8 cellular contexts compared by ENCODE assay signal in the genomic region with DNA sequence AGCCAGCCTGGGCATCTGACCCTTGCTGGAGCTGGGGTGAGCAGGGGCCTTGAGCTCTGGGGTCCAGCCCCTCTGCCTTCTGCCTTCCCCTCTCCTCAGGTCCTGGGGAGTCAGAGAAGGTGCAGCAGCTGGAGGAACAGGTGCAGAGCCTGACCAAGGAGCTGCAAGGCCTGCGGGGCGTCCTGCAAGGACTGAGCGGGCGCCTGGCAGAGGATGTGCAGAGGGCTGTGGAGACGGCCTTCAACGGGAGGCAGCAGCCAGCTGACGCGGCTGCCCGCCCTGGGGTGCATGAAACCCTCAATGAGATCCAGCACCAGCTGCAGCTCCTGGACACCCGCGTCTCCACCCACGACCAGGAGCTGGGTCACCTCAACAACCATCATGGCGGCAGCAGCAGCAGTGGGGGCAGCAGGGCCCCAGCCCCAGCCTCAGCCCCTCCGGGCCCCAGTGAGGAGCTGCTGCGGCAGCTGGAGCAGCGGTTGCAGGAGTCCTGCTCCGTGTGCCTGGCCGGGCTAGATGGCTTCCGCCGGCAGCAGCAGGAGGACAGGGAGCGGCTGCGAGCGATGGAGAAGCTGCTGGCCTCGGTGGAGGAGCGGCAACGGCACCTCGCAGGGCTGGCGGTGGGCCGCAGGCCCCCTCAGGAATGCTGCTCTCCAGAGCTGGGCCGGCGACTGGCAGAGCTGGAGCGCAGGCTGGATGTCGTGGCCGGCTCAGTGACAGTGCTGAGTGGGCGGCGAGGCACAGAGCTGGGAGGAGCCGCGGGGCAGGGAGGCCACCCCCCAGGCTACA. TPM values are rescaled to one million over a fixed set of nuclear protein-coding genes. Genes with fewer than 3 reads are reported as not detected.
DNase-seq lines count a peak whose midpoint lies in the region; ATAC-seq and TF ChIP-seq lines count a peak whose summit lies in the region.

No MANE protein-coding gene starts in this region.

- no peaks in the 10 kb centered on the region for H3K9me3 Mint-ChIP-seq in activated T-cell treated with anti-CD3 and anti-CD28 coated beads, Interleukin-2, amount 50 U/mL, for 72 hours

- no peaks in the 10 kb centered on the region for H3K36me3 Mint-ChIP-seq in activated T-cell treated with anti-CD3 and anti-CD28 coated beads, Interleukin-2, amount 50 U/mL, for 72 hours (ENCODE audit: insufficient read depth in 2 of 2)

- H3K4me2 ChIP-seq in SU-DHL-6 (ENCODE audit: low read depth, low read length, poor library complexity, severe bottlenecking) = peak overlapping the region; percentile 52

- TF ChIP-seq CTCF in SU-DHL-6 (IDR thresholded peaks at IDR 0.05; ENCODE audit: insufficient read depth, low read length, poor library complexity, severe bottlenecking) (no peak), left lung (IDR thresholded peaks at IDR 0.05) (no peak)

- intact Hi-C loops in left lung (cut with DNase I) = loop anchor here in 1 of 2 donors (10.0 kb wide), 2 partner anchors 47 to 117 kb away; a partner anchor contains a TSS

- H3K4me1 Mint-ChIP-seq in activated T-cell treated with anti-CD3 and anti-CD28 coated beads, Interleukin-2, amount 50 U/mL, for 72 hours (ENCODE audit: low read depth) = peaks cover 48% of the 10 kb centered on the region

- H4K20me1 ChIP-seq in SU-DHL-6 (ENCODE audit: low read depth, low read length) = no peaks in the 10 kb centered on the region

- H3K27ac Mint-ChIP-seq in activated T-cell treated with anti-CD3 and anti-CD28 coated beads, Interleukin-2, amount 50 U/mL, for 72 hours = peak overlapping the region; percentile 88

- H2AFZ ChIP-seq in SU-DHL-6 (ENCODE audit: low read depth, low read length, severe bottlenecking) = no peak overlapping the region

- H3K27me3 ChIP-seq in SU-DHL-6 (ENCODE audit: low read length) = no peaks in the 10 kb centered on the region
- H3K27me3 ChIP-seq in left lung = peaks cover 0 to 13% of the 10 kb centered on the region in 2 donors
- H3K27me3 ChIP-seq in thymus (ENCODE audit: control insufficient read depth, insufficient read depth) = no peaks in the 10 kb centered on the region

- ATAC-seq in activated T-cell treated with anti-CD3 and anti-CD28 coated beads, Interleukin-2, amount 50 U/mL, for 72 hours (replicated peaks in 1 of 2) = no peak
- ATAC-seq in left lung = no peak

- H3K9me3 ChIP-seq in SU-DHL-6 (ENCODE audit: insufficient read depth, low read length) (no peaks in the 10 kb centered on the region), left lung (no peaks in the 10 kb centered on the region), thymus (ENCODE audit: control insufficient read depth) (no peaks in the 10 kb centered on the region)

- H3K4me3 ChIP-seq in SU-DHL-6 (ENCODE audit: insufficient read depth, low read length, poor library complexity, severe bottlenecking) (no peak overlapping the region), left lung (peak overlapping the region in 1 of 2 donors; percentile 11), thymus (ENCODE audit: low read length) (no peak overlapping the region)

- H3K36me3 ChIP-seq in SU-DHL-6 (ENCODE audit: low read length) (no peaks in the 10 kb centered on the region), left lung (peaks cover 0 to 5% of the 10 kb centered on the region in 2 donors), thymus (ENCODE audit: control insufficient read depth, insufficient read depth) (no peaks in the 10 kb centered on the region)

- no peak overlapping the region for H3K9ac ChIP-seq in SU-DHL-6 (ENCODE audit: low read length)

- H3K27me3 Mint-ChIP-seq in activated T-cell treated with anti-CD3 and anti-CD28 coated beads, Interleukin-2, amount 50 U/mL, for 72 hours (ENCODE audit: low read depth) = no peaks in the 10 kb centered on the region

- H3K79me2 ChIP-seq in SU-DHL-6 (ENCODE audit: insufficient read depth, low read length) = no peaks in the 10 kb centered on the region

- DNase-seq in activated T-cell treated with anti-CD3 and anti-CD28 coated beads, Interleukin-2, amount 50 U/mL, for 72 hours = no peak
- no peak for DNase-seq in activated T-cell treated with anti-CD3 and anti-CD28 coated beads, Interleukin-2, amount 50 U/mL, for 48 hours
- DNase-seq in left lung (no peak), DMS114 treated with DMSO at 0.1 percent for 48 hours (lab: John Stamatoyannopoulos, UW; ENCODE audit: unreplicated experiment) (no peak), SIG-M5 treated with dmso at 0.1 percent for 504 hours (lab: John Stamatoyannopoulos, UW; ENCODE audit: unreplicated experiment) (no peak), NCI-H2171 (lab: John Stamatoyannopoulos, UW) (no peak)

- H3K9me2 ChIP-seq in SU-DHL-6 (replicated peaks; ENCODE audit: insufficient read depth, low read length) = no peaks in the 10 kb centered on the region

- peak overlapping the region; percentile 76 for H3K4me3 Mint-ChIP-seq in activated T-cell treated with anti-CD3 and anti-CD28 coated beads, Interleukin-2, amount 50 U/mL, for 72 hours

- WGBS in thymus = 98% methylated on average over 38 of the region's 38 CpGs

- H3K27ac ChIP-seq in SU-DHL-6 (ENCODE audit: low read depth, low read length) (peak overlapping the region; percentile 41; the same call in 1 of the 2 replicates), left lung (peak overlapping the region; percentile 75 to 84), thymus (ENCODE audit: low read depth) (peak overlapping the region; percentile 94)

- H3K4me1 ChIP-seq in left lung = peaks cover 21 to 67% of the 10 kb centered on the region in 2 donors
- H3K4me1 ChIP-seq in thymus (ENCODE audit: control insufficient read depth, insufficient read depth, low read length) = peaks cover 25% of the 10 kb centered on the region

- H3F3A ChIP-seq in SU-DHL-6 (ENCODE audit: insufficient read depth) = no peaks in the 10 kb centered on the region

RNA-seq across cellular contexts. Expression of a gene that starts 3.8 kb away (rescaled TPM):
- 1 to 10 TPM in 1 of 2 donors, under 1 TPM in 1; 0.36 to 1.0 TPM for total RNA-seq in activated T-cell treated with anti-CD3 and anti-CD28 coated beads, Interleukin-2, amount 50 U/mL, for 72 hours
- 100 to 1,000 TPM; 151 to 161 TPM for total RNA-seq in left lung
- 8.9 TPM for polyA plus RNA-seq in thymus

RNA-seq across cellular contexts. Expression of a gene that starts 4.4 kb away (rescaled TPM):
- total RNA-seq in activated T-cell treated with anti-CD3 and anti-CD28 coated beads, Interleukin-2, amount 50 U/mL, for 72 hours = 10 to 100 TPM; 11.9 to 12.9 TPM
- 10 to 100 TPM in 1 of 2 donors, 1 to 10 TPM in 1; 4.6 to 11.5 TPM for total RNA-seq in left lung
- 2.5 TPM for polyA plus RNA-seq in thymus

RNA-seq across cellular contexts. Expression of a gene that starts 10.7 kb away (rescaled TPM):
- total RNA-seq in activated T-cell treated with anti-CD3 and anti-CD28 coated beads, Interleukin-2, amount 50 U/mL, for 72 hours = 100 to 1,000 TPM; 238 to 260 TPM
- total RNA-seq in left lung = 100 to 1,000 TPM; 294 to 407 TPM
- polyA plus RNA-seq in thymus = 516 TPM

RNA-seq across cellular contexts. Expression of a gene that starts 30.7 kb away (rescaled TPM):
- 10 to 100 TPM; 12.1 to 16.1 TPM for total RNA-seq in activated T-cell treated with anti-CD3 and anti-CD28 coated beads, Interleukin-2, amount 50 U/mL, for 72 hours
- 10 to 100 TPM; 12.0 to 20.6 TPM for total RNA-seq in left lung
- polyA plus RNA-seq in thymus = 11.0 TPM

RNA-seq across cellular contexts. Expression of a gene that starts 36.8 kb away (rescaled TPM):
- total RNA-seq in activated T-cell treated with anti-CD3 and anti-CD28 coated beads, Interleukin-2, amount 50 U/mL, for 72 hours = 1 to 10 TPM in 1 of 2 donors, under 1 TPM in 1; 0.81 to 2.4 TPM
- total RNA-seq in left lung = 1 to 10 TPM; 2.8 to 3.4 TPM
- 0.43 TPM for polyA plus RNA-seq in thymus

Comparison
In these comparisons a context has a peak if more than half of its experiments do, and no peak if none do; other contexts are left out.
1. H3K27ac ChIP-seq: peak in every context shown above with its lines; median percentile 94 in thymus; 80 in left lung; 41 in SU-DHL-6.
2. RNA of a gene that starts 3.8 kb away (total RNA-seq): 151 to 161 TPM in left lung; 0.36 to 1.0 TPM in activated T-cell treated with anti-CD3 and anti-CD28 coated beads, Interleukin-2, amount 50 U/mL, for 72 hours; every median in the first group is over 10 times any median in the second.